20 cellular contexts compared by ENCODE assay signal in the genomic region with DNA sequence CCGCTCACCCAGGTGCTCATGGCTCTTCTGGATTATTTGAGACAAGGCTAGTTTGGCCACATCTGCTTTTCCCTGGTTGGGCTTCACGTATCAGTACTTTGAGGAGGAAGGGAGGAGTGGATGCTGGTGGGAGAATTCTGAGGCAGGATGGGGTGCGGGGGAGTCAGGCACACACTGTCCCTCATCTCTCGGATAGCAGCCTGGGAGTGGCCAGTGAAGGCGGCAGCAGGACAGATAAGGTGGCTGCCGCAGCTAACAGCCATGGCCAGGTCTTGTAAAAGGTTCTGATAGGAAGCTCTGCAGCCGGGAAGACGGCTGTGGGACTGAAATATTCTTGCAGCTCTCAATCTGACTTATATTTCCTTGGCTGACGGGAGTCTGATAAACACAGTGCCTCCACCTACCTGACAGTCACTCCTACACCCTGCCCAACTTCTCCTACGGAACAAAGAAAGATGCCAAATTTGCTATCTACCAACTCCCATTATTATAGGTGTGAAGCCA.
DNase-seq lines count a peak whose midpoint lies in the region; ATAC-seq and TF ChIP-seq lines count a peak whose summit lies in the region.
"Had no signal": no experiment of that assay in that cellular context is flagged by ENCODE, and none has a peak within 500 bp of the region (broad histone marks: within the 10 kb centered on the region; RNA-seq: fewer than 3 reads in every experiment).

No MANE protein-coding gene starts in this region.

- H3K4me3 Mint-ChIP-seq in neural crest cell = no peak overlapping the region
- no peak overlapping the region for H3K4me3 Mint-ChIP-seq in activated T-helper 2 cell treated with anti-CD3 and anti-CD28 coated beads, Interferon-gamma antibody, Interleukin-2, Interleukin-4, amounts not matched to agents 10 μg/mL and 5 μg/mL and 100 μg/mL, durations not matched to agents 14 hours and 24 hours and 36 hours (ENCODE audit: low read depth)
- H3K4me3 Mint-ChIP-seq: B cell had no signal

- TF ChIP-seq CTCF in left ventricle myocardium inferior (IDR thresholded peaks at IDR 0.05; ENCODE audit: borderline replicate concordance) (no peak), neural crest cell (conservative IDR thresholded peaks at IDR 0.05) (no peak), tibial nerve (IDR thresholded peaks at IDR 0.05) (no peak)

- peaks cover 15% of the 10 kb centered on the region for H3K4me1 ChIP-seq in left ventricle myocardium inferior
- no peaks in the 10 kb centered on the region for H3K4me1 ChIP-seq in tibial nerve

- DNase-seq in left ventricle myocardium superior (no peak), left ventricle myocardium inferior (no peak), caudate nucleus (lab: John Stamatoyannopoulos, UW) (peak in 36 of 61 donors; percentile 1 to 88 (median 30)), neural crest cell (ENCODE audit: low read depth, low spot score) (no peak), tibial nerve (ENCODE audit: low spot score in 2 of 2) (no peak)
- no peak for DNase-seq in activated T-helper 2 cell treated with anti-CD3 and anti-CD28 coated beads, Interferon-gamma antibody, Interleukin-2, Interleukin-4, amounts not matched to agents 10 μg/mL and 5 μg/mL and 100 μg/mL, durations not matched to agents 14 hours and 24 hours and 36 hours (ENCODE audit: low spot score)
- DNase-seq: 8988T; Caco-2; GDM1; GM23248; HCEC 1CT; NCI-H1105; NCI-H1694; NCI-H2081 treated with DMSO at 0.1 percent for 48 hours; NCI-H748 treated with DMSO at 0.1 percent for 48 hours; NK-92 treated with Interleukin-12 subunit alpha and Interleukin-12 subunit beta, amount 100 ng/mL, for 24 hours; SHP77 had no signal

- no peak overlapping the region for H3K27ac ChIP-seq in left ventricle myocardium inferior (replicated peaks)
- no peak overlapping the region for H3K27ac ChIP-seq in caudate nucleus (ENCODE audit: low read depth, low read length)
- H3K27ac ChIP-seq in temporal lobe (ENCODE audit: low read depth, low read length) = peak overlapping the region; percentile 25
- no peak overlapping the region for H3K27ac ChIP-seq in tibial nerve
- H3K27ac ChIP-seq: GM23248 had no signal

- H3K4me3 ChIP-seq in left ventricle myocardium inferior (no peak overlapping the region), tibial nerve (no peak overlapping the region)
- H3K4me3 ChIP-seq: GM23248 had no signal

- WGBS in tibial nerve, 2 donors = 90 to 92% methylated on average over 10 of the region's 10 CpGs

- no peak for TF ChIP-seq EP300 in tibial nerve (IDR thresholded peaks at IDR 0.05)

- ATAC-seq in left ventricle myocardium superior (peak; percentile 15), HG03135 (IDR thresholded peaks at IDR 0.05; ENCODE audit: unreplicated experiment) (no peak)

- H3K27me3 ChIP-seq in left ventricle myocardium inferior (ENCODE audit: low read depth) = no peaks in the 10 kb centered on the region
- H3K27me3 ChIP-seq in tibial nerve = no peaks in the 10 kb centered on the region

- peak overlapping the region; percentile 72 for H3K27ac Mint-ChIP-seq in neural crest cell (ENCODE audit: unreplicated experiment)
- H3K27ac Mint-ChIP-seq in activated T-helper 2 cell treated with anti-CD3 and anti-CD28 coated beads, Interferon-gamma antibody, Interleukin-2, Interleukin-4, amounts not matched to agents 10 μg/mL and 5 μg/mL and 100 μg/mL, durations not matched to agents 14 hours and 24 hours and 36 hours = no peak overlapping the region
- H3K27ac Mint-ChIP-seq: B cell had no signal

- H3K4me1 Mint-ChIP-seq in neural crest cell = peaks cover 16% of the 10 kb centered on the region
- no peaks in the 10 kb centered on the region for H3K4me1 Mint-ChIP-seq in activated T-helper 2 cell treated with anti-CD3 and anti-CD28 coated beads, Interferon-gamma antibody, Interleukin-2, Interleukin-4, amounts not matched to agents 10 μg/mL and 5 μg/mL and 100 μg/mL, durations not matched to agents 14 hours and 24 hours and 36 hours (ENCODE audit: low read depth)
- H3K4me1 Mint-ChIP-seq: B cell had no signal

- H3K9me3 ChIP-seq in left ventricle myocardium inferior (replicated peaks) (no peaks in the 10 kb centered on the region), tibial nerve (no peaks in the 10 kb centered on the region)
- H3K9me3 ChIP-seq: Caco-2 had no signal

- H3K36me3 ChIP-seq in left ventricle myocardium inferior (peaks cover 3% of the 10 kb centered on the region), tibial nerve (peaks cover 0 to 74% (median 0%) of the 10 kb centered on the region in 3 donors)

- no peak for TF ChIP-seq POLR2A in tibial nerve (IDR thresholded peaks at IDR 0.05)

- H3K27me3 Mint-ChIP-seq in neural crest cell (ENCODE audit: low read depth) = no peaks in the 10 kb centered on the region
- no peaks in the 10 kb centered on the region for H3K27me3 Mint-ChIP-seq in activated T-helper 2 cell treated with anti-CD3 and anti-CD28 coated beads, Interferon-gamma antibody, Interleukin-2, Interleukin-4, amounts not matched to agents 10 μg/mL and 5 μg/mL and 100 μg/mL, durations not matched to agents 14 hours and 24 hours and 36 hours (ENCODE audit: low read depth)
- H3K27me3 Mint-ChIP-seq: B cell had no signal

- peaks cover 2% of the 10 kb centered on the region for H3K36me3 Mint-ChIP-seq in neural crest cell (ENCODE audit: low read depth)
- no peaks in the 10 kb centered on the region for H3K36me3 Mint-ChIP-seq in activated T-helper 2 cell treated with anti-CD3 and anti-CD28 coated beads, Interferon-gamma antibody, Interleukin-2, Interleukin-4, amounts not matched to agents 10 μg/mL and 5 μg/mL and 100 μg/mL, durations not matched to agents 14 hours and 24 hours and 36 hours (ENCODE audit: low read depth)

- no peaks in the 10 kb centered on the region for H3K9me3 Mint-ChIP-seq in neural crest cell
- no peaks in the 10 kb centered on the region for H3K9me3 Mint-ChIP-seq in activated T-helper 2 cell treated with anti-CD3 and anti-CD28 coated beads, Interferon-gamma antibody, Interleukin-2, Interleukin-4, amounts not matched to agents 10 μg/mL and 5 μg/mL and 100 μg/mL, durations not matched to agents 14 hours and 24 hours and 36 hours

- intact Hi-C loops in left ventricle myocardium superior (cut with micrococcal nuclease) (no loop called here), left ventricle myocardium inferior (cut with micrococcal nuclease) (no loop called here)
- intact Hi-C loops in activated T-helper 2 cell treated with anti-CD3 and anti-CD28 coated beads, Interferon-gamma antibody, Interleukin-2, Interleukin-4, amounts not matched to agents 10 μg/mL and 5 μg/mL and 100 μg/mL, durations not matched to agents 14 hours and 24 hours and 36 hours (cut with micrococcal nuclease) = no loop called here

Comparison
In these comparisons a context has a peak if more than half of its experiments do, and no peak if none do; other contexts are left out.
1. DNase-seq: peak in caudate nucleus (36 of 61); none in left ventricle myocardium superior (single experiment), left ventricle myocardium inferior (single experiment), neural crest cell (single experiment), activated T-helper 2 cell treated with anti-CD3 and anti-CD28 coated beads, Interferon-gamma antibody, Interleukin-2, Interleukin-4, amounts not matched to agents 10 μg/mL and 5 μg/mL and 100 μg/mL, durations not matched to agents 14 hours and 24 hours and 36 hours (single experiment) and tibial nerve (0 of 2).